Comparison of ENCODE assay signal across 20 cellular contexts in the genomic region with DNA sequence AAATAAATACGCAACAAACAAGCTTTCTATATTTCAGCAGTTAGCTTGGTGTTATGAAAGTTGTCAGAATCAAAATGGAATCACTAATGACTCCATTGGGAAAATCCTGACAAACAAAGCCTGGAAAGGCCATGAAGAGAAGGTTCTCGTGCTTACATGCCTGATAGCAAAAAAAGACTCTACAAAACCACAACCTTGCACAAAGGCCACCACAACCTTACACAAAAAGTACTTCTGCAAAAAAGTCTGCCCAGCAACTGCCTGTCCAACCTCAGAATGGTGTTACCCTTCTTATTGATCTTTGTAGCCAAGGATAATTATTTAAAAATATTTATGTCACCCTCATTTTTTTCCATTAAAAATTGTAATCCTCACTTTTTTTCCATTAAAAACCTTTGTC. TPM values are rescaled to one million over a fixed set of nuclear protein-coding genes. Genes with fewer than 3 reads are reported as not detected.
DNase-seq lines count a peak whose midpoint lies in the region; ATAC-seq and TF ChIP-seq lines count a peak whose summit lies in the region.
"Had no signal": no experiment of that assay in that cellular context is flagged by ENCODE, and none has a peak within 500 bp of the region (broad histone marks: within the 10 kb centered on the region; RNA-seq: fewer than 3 reads in every experiment).

No MANE protein-coding gene starts in this region.

- no peaks in the 10 kb centered on the region for H3K36me3 Mint-ChIP-seq in Calu3 (ENCODE audit: insufficient read depth, unreplicated experiment)
- H3K36me3 Mint-ChIP-seq in activated naive CD8-positive, alpha-beta T cell treated with anti-CD3 and anti-CD28 coated beads for 36 hours = no peaks in the 10 kb centered on the region
- H3K36me3 Mint-ChIP-seq: CD14-positive monocyte, IgD-negative memory B cell had no signal

- TF ChIP-seq CTCF in Calu3 (IDR thresholded peaks at IDR 0.05; ENCODE audit: unreplicated experiment) = no peak

- no peak for ATAC-seq in SK-N-SH treated with all-trans-retinoic acid at 6 μM for 48 hours
- ATAC-seq in HG03342 (IDR thresholded peaks at IDR 0.05; ENCODE audit: unreplicated experiment) = no peak
- ATAC-seq: Right ventricle myocardium inferior had no signal

- peaks cover 21% of the 10 kb centered on the region for H3K4me1 Mint-ChIP-seq in Calu3 (ENCODE audit: low read depth, unreplicated experiment)
- H3K4me1 Mint-ChIP-seq in activated naive CD8-positive, alpha-beta T cell treated with anti-CD3 and anti-CD28 coated beads for 36 hours = peaks cover 5% of the 10 kb centered on the region

- no peak overlapping the region for H3K4me3 Mint-ChIP-seq in Calu3 (ENCODE audit: low read depth, unreplicated experiment)
- H3K4me3 Mint-ChIP-seq in activated naive CD8-positive, alpha-beta T cell treated with anti-CD3 and anti-CD28 coated beads for 36 hours = no peak overlapping the region
- H3K4me3 Mint-ChIP-seq: CD14-positive monocyte; IgD-negative memory B cell; T-helper 1 cell treated with Interleukin-12 subunit alpha and Interleukin-12 subunit beta and Interleukin-4 antibody, amounts not matched to agents 30 μg/mL and 1 μg/mL, for 36 hours had no signal

- CTCF ChIA-PET in Calu3 (lab: Charles Lee) = no interaction called here

- BruUV-seq in Calu3 (replicated peaks; lab: Mats Ljungman, UMichigan) = no TSS peak

- DNase-seq in KBM-7 (peak; percentile 51), NOMO-1 treated with DMSO at 0.1 percent for 48 hours (lab: John Stamatoyannopoulos, UW; ENCODE audit: unreplicated experiment) (peak; percentile 77), SKM-1 treated with dmso at 0.1 percent for 144 hours (lab: John Stamatoyannopoulos, UW; ENCODE audit: unreplicated experiment) (peak; percentile 83), Calu3 (no peak)
- no peak for DNase-seq in activated naive CD8-positive, alpha-beta T cell treated with anti-CD3 and anti-CD28 coated beads for 36 hours
- DNase-seq: ACHN, DMS 273 treated with DMSO at 0.1 percent for 48 hours, NCI-H1417 treated with DMSO at 0.1 percent for 48 hours, NCI-H187 treated with DMSO at 0.1 percent for 48 hours, NCI-H226, NCI-H524 treated with DMSO at 0.1 percent for 48 hours, SK-N-SH had no signal

- H3K27me3 Mint-ChIP-seq in Calu3 (ENCODE audit: unreplicated experiment) = no peaks in the 10 kb centered on the region
- peaks cover 3% of the 10 kb centered on the region for H3K27me3 Mint-ChIP-seq in activated naive CD8-positive, alpha-beta T cell treated with anti-CD3 and anti-CD28 coated beads for 36 hours
- H3K27me3 Mint-ChIP-seq: IgD-negative memory B cell had no signal

- intact Hi-C loops in Calu3 (cut with micrococcal nuclease; ENCODE audit: unreplicated experiment) = no loop called here

- H3K9me3 Mint-ChIP-seq in Calu3 (ENCODE audit: low read depth, unreplicated experiment) = peaks cover 3% of the 10 kb centered on the region
- H3K9me3 Mint-ChIP-seq in activated naive CD8-positive, alpha-beta T cell treated with anti-CD3 and anti-CD28 coated beads for 36 hours = no peaks in the 10 kb centered on the region

- in situ Hi-C loops in KBM-7 (cut with MboI; ENCODE audit: low pct_unique_long_range_greater_than_20kb, low sequenced_read_pairs) = no loop called here

- H3K27ac Mint-ChIP-seq in Calu3 (ENCODE audit: unreplicated experiment) = no peak overlapping the region
- H3K27ac Mint-ChIP-seq in activated naive CD8-positive, alpha-beta T cell treated with anti-CD3 and anti-CD28 coated beads for 36 hours = no peak overlapping the region
- H3K27ac Mint-ChIP-seq: IgD-negative memory B cell; T-helper 1 cell treated with Interleukin-12 subunit alpha and Interleukin-12 subunit beta and Interleukin-4 antibody, amounts not matched to agents 30 μg/mL and 1 μg/mL, for 36 hours had no signal

TF ChIP-seq in SK-N-SH treated with all-trans-retinoic acid at 6 μM for 48 hours, 23 proteins besides CTCF, POLR2A, EP300 and RAD21:
- TF ChIP-seq OSR1 (CRISPR knock-in tag; IDR thresholded peaks at IDR 0.05) (no peak), ARNTL (CRISPR knock-in tag; IDR thresholded peaks at IDR 0.05; ENCODE audit: borderline replicate concordance, low read depth) (no peak), ZC3H10 (CRISPR knock-in tag; IDR thresholded peaks at IDR 0.05) (no peak), RARB (CRISPR knock-in tag; IDR thresholded peaks at IDR 0.05) (no peak), ESRRG (CRISPR knock-in tag; IDR thresholded peaks at IDR 0.05) (no peak)
- TF ChIP-seq, protein P1, sequence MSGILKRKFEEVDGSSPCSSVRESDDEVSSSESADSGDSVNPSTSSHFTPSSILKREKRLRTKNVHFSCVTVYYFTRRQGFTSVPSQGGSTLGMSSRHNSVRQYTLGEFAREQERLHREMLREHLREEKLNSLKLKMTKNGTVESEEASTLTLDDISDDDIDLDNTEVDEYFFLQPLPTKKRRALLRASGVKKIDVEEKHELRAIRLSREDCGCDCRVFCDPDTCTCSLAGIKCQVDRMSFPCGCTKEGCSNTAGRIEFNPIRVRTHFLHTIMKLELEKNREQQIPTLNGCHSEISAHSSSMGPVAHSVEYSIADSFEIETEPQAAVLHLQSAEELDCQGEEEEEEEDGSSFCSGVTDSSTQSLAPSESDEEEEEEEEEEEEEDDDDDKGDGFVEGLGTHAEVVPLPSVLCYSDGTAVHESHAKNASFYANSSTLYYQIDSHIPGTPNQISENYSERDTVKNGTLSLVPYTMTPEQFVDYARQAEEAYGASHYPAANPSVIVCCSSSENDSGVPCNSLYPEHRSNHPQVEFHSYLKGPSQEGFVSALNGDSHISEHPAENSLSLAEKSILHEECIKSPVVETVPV (CRISPR knock-in tag; IDR thresholded peaks at IDR 0.05) = no peak

RNA-seq across cellular contexts. Expression of a gene that starts 14.4 kb away (rescaled TPM):
- total RNA-seq in Calu3 (2022) = 887 and 1,018 TPM in 2 replicates
- total RNA-seq in activated naive CD8-positive, alpha-beta T cell treated with anti-CD3 and anti-CD28 coated beads for 36 hours = 10 to 100 TPM; 85.2 to 86.5 TPM

RNA-seq across cellular contexts. Expression of a gene that starts 46.3 kb away (rescaled TPM):
- not detected in 2 replicates for total RNA-seq in Calu3 (2022)
- not detected for total RNA-seq in activated naive CD8-positive, alpha-beta T cell treated with anti-CD3 and anti-CD28 coated beads for 36 hours
- total RNA-seq: H4, LHCN-M2, Right ventricle myocardium inferior had no signal

Comparison
In these comparisons a context has a peak if more than half of its experiments do, and no peak if none do; other contexts are left out.
1. DNase-seq: peak in KBM-7 (single experiment), NOMO-1 treated with DMSO at 0.1 percent for 48 hours (single experiment) and SKM-1 treated with dmso at 0.1 percent for 144 hours (single experiment); none in Calu3 (single experiment) and activated naive CD8-positive, alpha-beta T cell treated with anti-CD3 and anti-CD28 coated beads for 36 hours (single experiment).
2. RNA of a gene that starts 14.4 kb away (total RNA-seq): 887 to 1,018 TPM in Calu3; 85.2 to 86.5 TPM in activated naive CD8-positive, alpha-beta T cell treated with anti-CD3 and anti-CD28 coated beads for 36 hours; every median in the first group is over 10 times any median in the second.